8 cellular contexts compared by ENCODE assay signal in the genomic region with DNA sequence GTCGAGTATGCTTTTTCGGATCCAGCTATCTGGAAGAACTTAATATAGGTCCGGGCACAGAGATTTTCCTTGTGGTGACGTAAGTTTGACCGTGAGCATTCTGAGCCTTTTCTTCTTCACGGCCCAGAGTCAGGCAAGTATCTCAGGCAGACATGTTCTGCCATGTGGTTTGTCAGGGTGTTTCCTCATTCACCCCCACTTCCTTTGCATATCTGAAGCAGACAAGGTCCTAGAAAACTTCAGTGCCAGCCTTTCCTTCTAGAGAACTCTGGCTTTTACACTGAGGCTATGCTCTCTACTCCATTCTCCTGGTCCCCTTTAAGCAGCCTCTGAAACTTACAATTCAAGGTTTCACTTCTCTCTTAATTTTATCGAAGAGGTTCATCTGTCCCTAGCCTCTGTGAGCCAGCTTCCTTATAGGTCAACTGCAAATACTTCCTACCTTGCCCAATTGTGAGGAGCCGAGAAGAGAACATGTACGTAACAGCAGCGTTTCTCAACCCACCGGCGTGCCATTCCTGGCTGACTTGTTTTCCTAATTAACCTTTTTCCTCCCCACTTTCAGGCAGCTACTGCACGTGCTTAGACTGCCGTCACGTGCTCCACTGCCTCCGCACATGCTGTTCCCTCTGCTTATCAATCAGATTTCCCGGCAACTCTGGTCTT. TPM values are rescaled to one million over a fixed set of nuclear protein-coding genes. Genes with fewer than 3 reads are reported as not detected.
A peak's percentile ranks its signal among the peaks of the same experiment; 100 is the strongest.
DNase-seq lines count a peak whose midpoint lies in the region; ATAC-seq and TF ChIP-seq lines count a peak whose summit lies in the region.

No MANE protein-coding gene starts in this region.

- peaks cover 15 to 26% (median 24%) of the 10 kb centered on the region in 4 donors for H3K4me1 Mint-ChIP-seq in naive thymus-derived CD8-positive, alpha-beta T cell

- H3K18ac ChIP-seq in neuronal stem cell (ENCODE audit: low read length), result no peak overlapping the region

- H3K9me3 Mint-ChIP-seq in naive thymus-derived CD8-positive, alpha-beta T cell, result peaks cover 0 to 16% (median 0%) of the 10 kb centered on the region in 9 donors

- no peak overlapping the region for H3K23ac ChIP-seq in neuronal stem cell (ENCODE audit: low read depth, low read length, poor library complexity)

- no peak overlapping the region for H3K14ac ChIP-seq in neuronal stem cell (ENCODE audit: low read length)

- no peak overlapping the region for H2AFZ ChIP-seq in neuronal stem cell (ENCODE audit: low read length)

- peaks cover 15 to 39% of the 10 kb centered on the region in 2 donors for H3K36me3 ChIP-seq in neuronal stem cell (replicated peaks in 1 of 2; ENCODE audit: control insufficient read depth in 2 of 2, insufficient read depth in 2 of 2, low read length in 2 of 2)

- H3K9me3 ChIP-seq in neuronal stem cell (replicated peaks in 1 of 2; ENCODE audit: control insufficient read depth in 2 of 2, insufficient read depth in 1 of 2, low read depth in 1 of 2, low read length in 2 of 2), result no peaks in the 10 kb centered on the region

- H3K4me3 Mint-ChIP-seq in naive thymus-derived CD8-positive, alpha-beta T cell, result peak overlapping the region; percentile 75 to 92 (median 86)

- H3K27me3 ChIP-seq in neuronal stem cell (ENCODE audit: control insufficient read depth in 3 of 3, insufficient read depth in 3 of 3, low read depth in 1 of 3, low read length in 3 of 3), result no peaks in the 10 kb centered on the region

- peak overlapping the region; percentile 94 to 99 (median 98) for H3K27ac Mint-ChIP-seq in naive thymus-derived CD8-positive, alpha-beta T cell

- H2BK12ac ChIP-seq in neuronal stem cell (ENCODE audit: low read length), result no peak overlapping the region

- no peak overlapping the region for H2BK15ac ChIP-seq in neuronal stem cell (ENCODE audit: low read length)

- peaks cover 0 to 23% (median 6%) of the 10 kb centered on the region in 3 donors for H3K36me3 Mint-ChIP-seq in naive thymus-derived CD8-positive, alpha-beta T cell

- CTCF ChIA-PET in HEK293T (lab: Yijun Ruan, JAX), result no interaction called here

- H4K8ac ChIP-seq in neuronal stem cell (ENCODE audit: low read depth, low read length), result no peak overlapping the region

- H3K27ac ChIP-seq in neuronal stem cell (replicated peaks; ENCODE audit: low read length), result no peak overlapping the region

- H3K79me1 ChIP-seq in neuronal stem cell (ENCODE audit: low read depth, low read length), result no peaks in the 10 kb centered on the region

- no peak overlapping the region for H3K9ac ChIP-seq in neuronal stem cell (ENCODE audit: low read depth, low read length, poor library complexity)

- intact Hi-C loops in head of caudate nucleus (cut with DNase I), result no loop called here

- WGBS in neuronal stem cell (ENCODE audit: extremely low coverage in 2 of 2, insufficient read length in 2 of 2, insufficient replicate concordance in 1 of 2), 2 donors, result no CpG with 5 or more reads among the region's 17 CpGs

- peak; percentile 97 for ATAC-seq in GM18907 (IDR thresholded peaks at IDR 0.05; ENCODE audit: unreplicated experiment)
- peak; percentile 88 for ATAC-seq in HG02763 (IDR thresholded peaks at IDR 0.05; ENCODE audit: unreplicated experiment)
- peak; percentile 91 to 92 for ATAC-seq in naive thymus-derived CD8-positive, alpha-beta T cell

- H3K27me3 Mint-ChIP-seq in naive thymus-derived CD8-positive, alpha-beta T cell, result no peaks in the 10 kb centered on the region

- H3K4ac ChIP-seq in neuronal stem cell (ENCODE audit: low read length), result no peak overlapping the region

- H3K4me2 ChIP-seq in neuronal stem cell (ENCODE audit: insufficient read depth, low read length, poor library complexity, severe bottlenecking), result no peak overlapping the region

- no peak overlapping the region for H3K4me3 ChIP-seq in neuronal stem cell (ENCODE audit: low read length in 2 of 2)

- H2BK120ac ChIP-seq in neuronal stem cell (ENCODE audit: low read depth, low read length), result no peak overlapping the region

- no peaks in the 10 kb centered on the region for H3K4me1 ChIP-seq in neuronal stem cell (ENCODE audit: control insufficient read depth in 2 of 2, insufficient read depth in 1 of 2, low read depth in 1 of 2, low read length in 2 of 2)

- no peak overlapping the region for H2BK5ac ChIP-seq in neuronal stem cell (ENCODE audit: low read length)

- peak; percentile 81 for DNase-seq in NOMO-1 treated with dmso at 0.1 percent for 144 hours (lab: John Stamatoyannopoulos, UW; ENCODE audit: unreplicated experiment)
- DNase-seq in naive thymus-derived CD8-positive, alpha-beta T cell, result peak in 5 of 10 donors; percentile 20 to 54 (median 33)
- DNase-seq in HEK293T (ENCODE audit: extremely low spot score), result no peak
- DNase-seq in head of caudate nucleus, result no peak
- no peak for DNase-seq in stimulated activated CD8-positive, alpha-beta memory T cell treated with anti-CD3 and anti-CD28 coated beads, Interleukin-4, amount 100 ng/mL, for 48 hours
- no peak for DNase-seq in neuronal stem cell (ENCODE audit: low spot score)

- POLR2A ChIA-PET in naive thymus-derived CD8-positive, alpha-beta T cell (lab: Charles Lee), result interaction anchor here (1.1 to 4.7 kb wide), 3 partner anchors 46 to 471 kb away, joined by 3 to 19 read pairs (median 4); a partner anchor contains a TSS
- POLR2A ChIA-PET in HEK293T (lab: Yijun Ruan, JAX), result interaction anchor here (0.8 kb wide), 1 partner anchor 47 kb away, joined by 3 read pairs; a partner anchor contains a TSS

- no peak overlapping the region for H4K91ac ChIP-seq in neuronal stem cell (ENCODE audit: low read depth, low read length, poor library complexity)

- no peak overlapping the region for H2AK5ac ChIP-seq in neuronal stem cell (ENCODE audit: low read depth, low read length)

TF ChIP-seq in HEK293T, 16 proteins besides CTCF, POLR2A, EP300 and RAD21:
- no peak for TF ChIP-seq ZNF384 (IDR thresholded peaks at IDR 0.05)
- TF ChIP-seq FOXM1 (IDR thresholded peaks at IDR 0.05; ENCODE audit: borderline replicate concordance), result no peak
- no peak for TF ChIP-seq L3MBTL2 (conservative IDR thresholded peaks at IDR 0.05)

RNA-seq across cellular contexts. Expression of a gene that starts 47.3 kb away (rescaled TPM):
- 10 to 100 TPM; 42.1 to 48.7 TPM for total RNA-seq in naive thymus-derived CD8-positive, alpha-beta T cell
- polyA plus RNA-seq in naive thymus-derived CD8-positive, alpha-beta T cell, result 10 to 100 TPM; 23.9 to 38.5 (median 37.3) TPM
- 32.0 TPM for polyA plus RNA-seq in neuronal stem cell (2013, experiment 1 of 2)
- polyA plus RNA-seq in neuronal stem cell (2013, experiment 2 of 2), result 28.4 TPM
